In the genomic region with DNA sequence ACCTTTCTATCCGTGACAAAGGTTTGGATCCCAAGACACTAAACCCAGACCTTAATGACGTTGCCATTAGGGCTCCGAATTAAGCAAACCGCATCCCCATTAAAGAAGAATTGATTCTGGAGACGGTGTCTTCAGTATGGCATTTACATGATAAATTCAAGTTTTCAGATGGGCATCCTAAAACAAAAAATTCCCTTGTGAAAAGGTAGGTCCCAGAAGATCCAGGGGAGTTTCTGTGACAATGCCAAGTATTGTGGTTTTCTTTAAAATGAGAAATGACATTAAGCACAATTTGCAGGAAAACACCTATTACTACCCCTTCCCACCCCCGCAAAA, we compare ENCODE assay signal across 8 cellular contexts. TPM values are rescaled to one million over a fixed set of nuclear protein-coding genes. Genes with fewer than 3 reads are reported as not detected.
DNase-seq lines count a peak whose midpoint lies in the region; ATAC-seq and TF ChIP-seq lines count a peak whose summit lies in the region.

No MANE protein-coding gene starts in this region.

- H3K27me3 Mint-ChIP-seq in activated CD8-positive, alpha-beta T cell treated with anti-CD3 and anti-CD28 coated beads, Interleukin-2, amount 10 ng/mL, durations not matched to agents 7 days and 5 days (ENCODE audit: low read depth), result peaks cover 29% of the 10 kb centered on the region

- H3K4me3 Mint-ChIP-seq in activated CD8-positive, alpha-beta T cell treated with anti-CD3 and anti-CD28 coated beads, Interleukin-2, amount 10 ng/mL, durations not matched to agents 7 days and 5 days, result peak overlapping the region; percentile 85

- no CpG with 5 or more reads among the region's 6 CpGs for WGBS in iPS DF 6.9 (ENCODE audit: insufficient coverage, insufficient read length)
- 17 to 29% (median 19%) methylated on average over 6 of the region's 6 CpGs for WGBS in spleen, 5 donors

- intact Hi-C loops in spleen (cut with DNase I; ENCODE audit: low total_unique reads), result no loop called here

- no peak for TF ChIP-seq POLR2A in spleen (IDR thresholded peaks at IDR 0.05)

- H3K4me1 ChIP-seq in iPS DF 6.9 (ENCODE audit: control insufficient read depth, insufficient read depth, low read length), result peaks cover 1% of the 10 kb centered on the region; the same call in 1 of the 2 replicates
- H3K4me1 ChIP-seq in spleen, result peaks cover 32 to 45% (median 42%) of the 10 kb centered on the region in 6 donors

- CTCF ChIA-PET in activated CD8-positive, alpha-beta T cell treated with anti-CD3 and anti-CD28 coated beads, Interleukin-2, amount 10 ng/mL, durations not matched to agents 7 days and 5 days (lab: Charles Lee), result interaction anchor here (1.2 to 2.4 kb wide), 3 partner anchors 17 to 76 kb away, joined by 3 to 12 read pairs (median 6); a partner anchor contains a TSS

- ATAC-seq in activated CD8-positive, alpha-beta T cell treated with anti-CD3 and anti-CD28 coated beads, Interleukin-2, amount 10 ng/mL, durations not matched to agents 7 days and 5 days, result no peak
- ATAC-seq in GM21723 (IDR thresholded peaks at IDR 0.05; ENCODE audit: unreplicated experiment) (no peak), HG02852 (IDR thresholded peaks at IDR 0.05; ENCODE audit: unreplicated experiment) (no peak), HG03095 (IDR thresholded peaks at IDR 0.05; ENCODE audit: unreplicated experiment) (no peak)

- H3K9me3 Mint-ChIP-seq in activated CD8-positive, alpha-beta T cell treated with anti-CD3 and anti-CD28 coated beads, Interleukin-2, amount 10 ng/mL, durations not matched to agents 7 days and 5 days (ENCODE audit: insufficient read depth), result no peaks in the 10 kb centered on the region

- H3K27ac ChIP-seq in iPS DF 6.9 (ENCODE audit: low read length) (no peak overlapping the region), spleen (peak overlapping the region in 6 of 8 donors; percentile 89 to 97 (median 96))

- no peak for DNase-seq in HFF-Myc (ENCODE audit: extremely low read depth, low read depth)
- no peak for DNase-seq in activated CD8-positive, alpha-beta T cell treated with anti-CD3 and anti-CD28 coated beads, Interleukin-2, amount 10 ng/mL, durations not matched to agents 7 days and 5 days
- DNase-seq in iPS DF 6.9 (ENCODE audit: low read depth, low spot score), result no peak
- DNase-seq in spleen, result no peak
- DNase-seq in amniotic stem cell (lab: John Stamatoyannopoulos, UW), result no peak

- peak overlapping the region; percentile 96 for H3K27ac Mint-ChIP-seq in activated CD8-positive, alpha-beta T cell treated with anti-CD3 and anti-CD28 coated beads, Interleukin-2, amount 10 ng/mL, durations not matched to agents 7 days and 5 days

- H3K27me3 ChIP-seq in iPS DF 6.9 (ENCODE audit: control insufficient read depth, insufficient read depth, low read length) (no peaks in the 10 kb centered on the region), spleen (replicated peaks in 1 of 7) (no peaks in the 10 kb centered on the region)

- H3K9me3 ChIP-seq in iPS DF 6.9 (ENCODE audit: control insufficient read depth, insufficient read depth, low read length), result no peaks in the 10 kb centered on the region
- no peaks in the 10 kb centered on the region for H3K9me3 ChIP-seq in spleen

- H3K4me3 ChIP-seq in HFF-Myc (replicated peaks; ENCODE audit: low read depth, low read length), result peak overlapping the region; percentile 63
- H3K4me3 ChIP-seq in iPS DF 6.9 (ENCODE audit: low read length), result peak overlapping the region; percentile 58; the same call in 1 of the 2 replicates
- peak overlapping the region in 7 of 8 donors; percentile 61 to 91 (median 82) for H3K4me3 ChIP-seq in spleen

- H3K36me3 Mint-ChIP-seq in activated CD8-positive, alpha-beta T cell treated with anti-CD3 and anti-CD28 coated beads, Interleukin-2, amount 10 ng/mL, durations not matched to agents 7 days and 5 days (ENCODE audit: low read depth), result peaks cover 39% of the 10 kb centered on the region

- POLR2A ChIA-PET in activated CD8-positive, alpha-beta T cell treated with anti-CD3 and anti-CD28 coated beads, Interleukin-2, amount 10 ng/mL, durations not matched to agents 7 days and 5 days (lab: Charles Lee), result interaction anchor here (0.6 to 3.1 kb wide), 22 partner anchors 11 to 212 kb away, joined by 3 to 47 read pairs (median 5); a partner anchor contains a TSS

- no peak for TF ChIP-seq CTCF in HFF-Myc (IDR thresholded peaks at IDR 0.05; ENCODE audit: low read depth, low read length, missing control alignments)
- no peak for TF ChIP-seq CTCF in spleen (IDR thresholded peaks at IDR 0.05 in 8 of 11, conservative IDR thresholded peaks at IDR 0.05 in 3 of 11)

- no peaks in the 10 kb centered on the region; the same call in 1 of the 2 replicates for H3K36me3 ChIP-seq in iPS DF 6.9 (ENCODE audit: control insufficient read depth, insufficient read depth, low read length)
- peaks cover 0 to 23% (median 4%) of the 10 kb centered on the region in 6 donors for H3K36me3 ChIP-seq in spleen

- peaks cover 40% of the 10 kb centered on the region for H3K4me1 Mint-ChIP-seq in activated CD8-positive, alpha-beta T cell treated with anti-CD3 and anti-CD28 coated beads, Interleukin-2, amount 10 ng/mL, durations not matched to agents 7 days and 5 days (ENCODE audit: low read depth)

RNA-seq across cellular contexts. Expression of a gene that starts 0.7 kb away (rescaled TPM):
- total RNA-seq in activated CD8-positive, alpha-beta T cell treated with anti-CD3 and anti-CD28 coated beads, Interleukin-2, amount 10 ng/mL, durations not matched to agents 7 days and 5 days, result 100 to 1,000 TPM; 292 to 315 TPM
- total RNA-seq in spleen, result 100 to 1,000 TPM; 118 to 162 (median 136) TPM
- 100 to 1,000 TPM in 2 of 3 donors, 10 to 100 TPM in 1; 69.0 to 129 (median 124) TPM for polyA plus RNA-seq in spleen
